In the genomic region with DNA sequence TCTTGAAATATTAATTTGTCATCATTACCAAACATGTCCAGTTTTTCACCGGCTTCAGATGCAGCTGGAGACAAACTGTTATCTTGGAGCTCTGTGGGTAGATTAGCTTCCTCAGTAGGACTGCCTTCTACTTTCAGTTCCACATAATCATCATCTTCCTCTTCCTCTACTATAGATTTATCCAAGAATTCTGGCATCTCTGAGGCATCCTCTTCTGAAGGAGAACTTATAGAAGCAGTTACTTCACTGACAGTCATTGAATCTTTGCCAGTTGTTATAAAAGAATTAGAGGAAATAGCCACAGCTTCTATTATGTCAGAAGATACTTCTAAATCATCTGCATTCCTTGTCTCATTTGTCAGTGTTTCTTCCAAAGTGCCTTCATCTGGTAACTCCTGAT, we compare ENCODE assay signal across 17 cellular contexts.
A peak's percentile ranks its signal among the peaks of the same experiment; 100 is the strongest.
DNase-seq lines count a peak whose midpoint lies in the region; ATAC-seq, FAIRE-seq and TF ChIP-seq lines count a peak whose summit lies in the region.
"Had no signal": no experiment of that assay in that cellular context is flagged by ENCODE, and none has a peak within 500 bp of the region (broad histone marks: within the 10 kb centered on the region; RNA-seq: fewer than 3 reads in every experiment).

No MANE protein-coding gene starts in this region.

- no peak overlapping the region for H3K4me2 ChIP-seq in HCT116 (ENCODE audit: low read length)
- no peak overlapping the region for H3K4me2 ChIP-seq in HepG2 (ENCODE audit: low read depth, low read length)

- TF ChIP-seq RAD21 in HCT116 (IDR thresholded peaks at IDR 0.05; ENCODE audit: low read depth): no peak
- TF ChIP-seq RAD21 in HepG2 (CRISPR knock-in tag; IDR thresholded peaks at IDR 0.05): no peak

- no peaks in the 10 kb centered on the region for H3K27me3 ChIP-seq in CD4-positive, CD25-positive, alpha-beta regulatory T cell (ENCODE audit: control insufficient read depth, insufficient read depth, low read length)
- H3K27me3 ChIP-seq in HCT116 (ENCODE audit: insufficient read depth, low read length) (no peaks in the 10 kb centered on the region), HepG2 (ENCODE audit: control insufficient read depth in 1 of 2, insufficient read depth in 2 of 2, low read length in 2 of 2) (no peaks in the 10 kb centered on the region)
- no peaks in the 10 kb centered on the region for H3K27me3 ChIP-seq in CD4-positive, alpha-beta T cell (ENCODE audit: control insufficient read depth, insufficient read depth, low read length)
- H3K27me3 ChIP-seq: ascending aorta, heart right ventricle, sigmoid colon, vagina had no signal

- in situ Hi-C loops in HepG2 (cut with HindIII; ENCODE audit: extremely low pct_ligation_motif_present, low pct_unique_long_range_greater_than_20kb): loop anchor here (25.0 kb wide), 1 partner anchor 865 kb away; no protein-coding TSS in a partner anchor

- no peak overlapping the region for H3K27ac ChIP-seq in CD4-positive, CD25-positive, alpha-beta regulatory T cell (ENCODE audit: insufficient read depth, low read length, poor library complexity, severe bottlenecking)
- H3K27ac ChIP-seq in HCT116 (ENCODE audit: low read depth, low read length) (no peak overlapping the region), HepG2 (ENCODE audit: extremely low read length, insufficient read depth, low read length) (no peak overlapping the region)
- no peak overlapping the region for H3K27ac ChIP-seq in CD4-positive, alpha-beta T cell (ENCODE audit: low read depth, low read length)
- H3K27ac ChIP-seq: ascending aorta, heart right ventricle, sigmoid colon, vagina had no signal

- H3K4me3 ChIP-seq in CD4-positive, CD25-positive, alpha-beta regulatory T cell (ENCODE audit: low read depth, low read length): no peak overlapping the region
- H3K4me3 ChIP-seq in HCT116 (replicated peaks in 1 of 2; ENCODE audit: low read depth in 1 of 2, low read length in 2 of 2) (no peak overlapping the region), HepG2 (replicated peaks in 1 of 3; ENCODE audit: insufficient read depth in 1 of 3, low read depth in 2 of 3, low read length in 3 of 3) (no peak overlapping the region)
- H3K4me3 ChIP-seq: ascending aorta, heart right ventricle, sigmoid colon, vagina had no signal

- POLR2A ChIA-PET in HCT116 (lab: Charles Lee) (no interaction called here), HepG2 (lab: Yijun Ruan, JAX) (no interaction called here)
- POLR2A ChIA-PET in CD4-positive, alpha-beta T cell (lab: Charles Lee): no interaction called here

- TF ChIP-seq EP300 in HepG2 (IDR thresholded peaks at IDR 0.05; ENCODE audit: low read depth in 2 of 2, low read length in 2 of 2) (no peak), HepG2 (CRISPR knock-in tag; IDR thresholded peaks at IDR 0.05; ENCODE audit: borderline replicate concordance) (no peak)

- TF ChIP-seq CTCF in HCT116 (IDR thresholded peaks at IDR 0.05 in 2 of 3, conservative IDR thresholded peaks at IDR 0.05 in 1 of 3; ENCODE audit: borderline replicate concordance in 1 of 3, insufficient read depth in 1 of 3, low read depth in 2 of 3, low read length in 2 of 3) (no peak), HepG2 (CRISPR knock-in tag; IDR thresholded peaks at IDR 0.05) (no peak)
- TF ChIP-seq CTCF in CD4-positive, alpha-beta T cell (IDR thresholded peaks at IDR 0.05): no peak

- H3K27ac Mint-ChIP-seq in CD4-positive, CD25-positive, alpha-beta regulatory T cell: peak overlapping the region; percentile 9 to 57 (median 50)
- no peak overlapping the region for H3K27ac Mint-ChIP-seq in CD4-positive, alpha-beta T cell

- no peaks in the 10 kb centered on the region for H3K79me2 ChIP-seq in HCT116 (ENCODE audit: insufficient read depth, low read length)
- H3K79me2 ChIP-seq in HepG2 (ENCODE audit: insufficient read depth, low read length): no peaks in the 10 kb centered on the region

- DNase-seq in CD4-positive, CD25-positive, alpha-beta regulatory T cell: no peak
- no peak for DNase-seq in HCT116 (ENCODE audit: low read depth, low spot score)
- peak; percentile 52 for DNase-seq in SKM-1 (lab: John Stamatoyannopoulos, UW; ENCODE audit: unreplicated experiment)
- DNase-seq in HepG2 (ENCODE audit: low spot score): no peak
- DNase-seq in RKO (ENCODE audit: low spot score): no peak
- no peak for DNase-seq in HTR-8/SVneo (ENCODE audit: insufficient read length, low spot score)
- DNase-seq in CD4-positive, alpha-beta T cell: no peak
- DNase-seq in HCEC 1CT: no peak
- DNase-seq: activated CD4-positive, alpha-beta T cell treated with anti-CD3 and anti-CD28 coated beads, Interleukin-2, amount 50 U/mL, for 1 hour; cerebellar nuclear complex; effector CD4-positive, alpha-beta T cell; heart right ventricle; NCI-H2081; NCI-H510A; sigmoid colon had no signal

- H2AFZ ChIP-seq in HCT116 (ENCODE audit: low read depth, low read length, poor library complexity, severe bottlenecking): no peak overlapping the region
- H2AFZ ChIP-seq in HepG2 (ENCODE audit: low read length): no peak overlapping the region

- TSS peak; percentile 80 for BruUV-seq in HCT116 (replicated peaks; lab: Mats Ljungman, UMichigan)
- BruUV-seq in HepG2 (replicated peaks; lab: Mats Ljungman, UMichigan): TSS peak; percentile 56

- no peaks in the 10 kb centered on the region for H3K9me3 Mint-ChIP-seq in CD4-positive, CD25-positive, alpha-beta regulatory T cell
- H3K9me3 Mint-ChIP-seq in CD4-positive, alpha-beta T cell: no peaks in the 10 kb centered on the region

- RAD21 ChIA-PET in HCT116 (lab: Charles Lee; ENCODE audit: low non-redundant PET in 1 of 2, low total read pairs in 2 of 2, uncharacterized antibody in 2 of 2, unreplicated experiment in 2 of 2): no interaction called here

- TF ChIP-seq POLR2A in HCT116 (IDR thresholded peaks at IDR 0.05; ENCODE audit: borderline replicate concordance, extremely low read depth, insufficient read depth, insufficient read length) (no peak), HepG2 (IDR thresholded peaks at IDR 0.05; ENCODE audit: insufficient read depth in 1 of 2, low read depth in 2 of 2, low read length in 2 of 2) (no peak)

- no peaks in the 10 kb centered on the region for H3K27me3 Mint-ChIP-seq in CD4-positive, CD25-positive, alpha-beta regulatory T cell
- H3K27me3 Mint-ChIP-seq in CD4-positive, alpha-beta T cell: no peaks in the 10 kb centered on the region

- WGBS in HepG2 (ENCODE audit: low lambda C conversion rate): 100% methylated on average over 1 of the region's 1 CpG

- no peaks in the 10 kb centered on the region for H3K4me1 ChIP-seq in CD4-positive, CD25-positive, alpha-beta regulatory T cell (ENCODE audit: control insufficient read depth, insufficient read depth, low read length, poor library complexity, severe bottlenecking)
- H3K4me1 ChIP-seq in HCT116 (ENCODE audit: control insufficient read depth in 1 of 2, insufficient read depth in 2 of 2, low read length in 2 of 2) (peaks cover 7 to 9% of the 10 kb centered on the region in 2 experiments; a peak in 3 of 4 replicates), HepG2 (ENCODE audit: insufficient read depth, low read length) (no peaks in the 10 kb centered on the region)
- H3K4me1 ChIP-seq: ascending aorta, sigmoid colon, vagina had no signal

- 0 out of 2 replicates have a peak, but pooled peaks cover 3% of the 10 kb centered on the region for H4K20me1 ChIP-seq in HCT116 (ENCODE audit: insufficient read depth)
- H4K20me1 ChIP-seq in HepG2 (ENCODE audit: insufficient read depth, low read length): no peaks in the 10 kb centered on the region

- CTCF ChIA-PET in HCT116 (lab: Charles Lee): no interaction called here
- CTCF ChIA-PET in HepG2 (lab: Yijun Ruan, JAX; ENCODE audit: low intra/inter-chr PET ratio, low total read pairs): no interaction called here
- CTCF ChIA-PET in CD4-positive, alpha-beta T cell (lab: Charles Lee): no interaction called here

- FAIRE-seq in HepG2 (lab: Jason Lieb, UNC) (no peak), HTR-8/SVneo (lab: Jason Lieb, UNC) (no peak)

- H3K9me2 ChIP-seq in HCT116 (ENCODE audit: insufficient read depth): no peaks in the 10 kb centered on the region

- H3K9me3 ChIP-seq in CD4-positive, CD25-positive, alpha-beta regulatory T cell (ENCODE audit: control insufficient read depth in 2 of 2, low read length in 2 of 2): no peaks in the 10 kb centered on the region
- H3K9me3 ChIP-seq in HCT116 (ENCODE audit: control insufficient read depth in 1 of 2, insufficient read depth in 1 of 2, low read depth in 1 of 2, low read length in 2 of 2) (no peaks in the 10 kb centered on the region), HepG2 (ENCODE audit: low read length) (no peaks in the 10 kb centered on the region)
- no peaks in the 10 kb centered on the region for H3K9me3 ChIP-seq in CD4-positive, alpha-beta T cell (ENCODE audit: control insufficient read depth, low read length)
- H3K9me3 ChIP-seq: ascending aorta, heart right ventricle, sigmoid colon, vagina had no signal

- no peak overlapping the region for H3K9ac ChIP-seq in HCT116 (ENCODE audit: low read length)
- H3K9ac ChIP-seq in HepG2 (ENCODE audit: insufficient read depth, low read depth, low read length): no peak overlapping the region

- intact Hi-C loops in HCT116 (cut with micrococcal nuclease) (no loop called here), HepG2 (cut with micrococcal nuclease; ENCODE audit: unreplicated experiment) (no loop called here)
- intact Hi-C loops in CD4-positive, alpha-beta T cell (cut with DNase I, micrococcal nuclease): no loop called here

- H3K36me3 Mint-ChIP-seq in CD4-positive, CD25-positive, alpha-beta regulatory T cell: peaks cover 35% of the 10 kb centered on the region
- H3K36me3 Mint-ChIP-seq in CD4-positive, alpha-beta T cell (ENCODE audit: low read depth): peaks cover 87% of the 10 kb centered on the region

- no peak for ATAC-seq in CD4-positive, CD25-positive, alpha-beta regulatory T cell (ENCODE audit: low read depth in 2 of 2)
- ATAC-seq in HCT116: no peak
- ATAC-seq in HepG2: no peak
- ATAC-seq in CD4-positive, alpha-beta T cell (ENCODE audit: poor library complexity): no peak

- peaks cover 46% of the 10 kb centered on the region for H3K36me3 ChIP-seq in CD4-positive, CD25-positive, alpha-beta regulatory T cell (ENCODE audit: control insufficient read depth, insufficient read depth, low read length)
- H3K36me3 ChIP-seq in HCT116 (ENCODE audit: control insufficient read depth in 1 of 2, insufficient read depth in 2 of 2, low read length in 2 of 2): peaks cover 5 to 13% of the 10 kb centered on the region in 2 experiments
- peaks cover 3 to 24% of the 10 kb centered on the region in 2 experiments; a peak in 4 of 5 replicates for H3K36me3 ChIP-seq in HepG2 (replicated peaks in 1 of 2; ENCODE audit: control insufficient read depth in 1 of 2, insufficient read depth in 2 of 2, low read length in 2 of 2)

- peaks cover 0 to 14% (median 5%) of the 10 kb centered on the region in 4 donors for H3K4me1 Mint-ChIP-seq in CD4-positive, CD25-positive, alpha-beta regulatory T cell
- no peaks in the 10 kb centered on the region for H3K4me1 Mint-ChIP-seq in CD4-positive, alpha-beta T cell (ENCODE audit: low read depth)

- H3K4me3 Mint-ChIP-seq in CD4-positive, CD25-positive, alpha-beta regulatory T cell: no peak overlapping the region
- H3K4me3 Mint-ChIP-seq in CD4-positive, alpha-beta T cell: no peak overlapping the region

TF ChIP-seq in HCT116, 20 proteins besides CTCF, POLR2A, EP300 and RAD21 (continues in another document):
- TF ChIP-seq YY1 (IDR thresholded peaks at IDR 0.05; ENCODE audit: extremely low read depth, insufficient replicate concordance, low read depth, low read length): no peak

TF ChIP-seq in HepG2, 621 proteins besides CTCF, POLR2A, EP300 and RAD21 (continues in another document):
- no peak for TF ChIP-seq ZBTB42 (CRISPR knock-in tag; IDR thresholded peaks at IDR 0.05)
